In the genomic region with DNA sequence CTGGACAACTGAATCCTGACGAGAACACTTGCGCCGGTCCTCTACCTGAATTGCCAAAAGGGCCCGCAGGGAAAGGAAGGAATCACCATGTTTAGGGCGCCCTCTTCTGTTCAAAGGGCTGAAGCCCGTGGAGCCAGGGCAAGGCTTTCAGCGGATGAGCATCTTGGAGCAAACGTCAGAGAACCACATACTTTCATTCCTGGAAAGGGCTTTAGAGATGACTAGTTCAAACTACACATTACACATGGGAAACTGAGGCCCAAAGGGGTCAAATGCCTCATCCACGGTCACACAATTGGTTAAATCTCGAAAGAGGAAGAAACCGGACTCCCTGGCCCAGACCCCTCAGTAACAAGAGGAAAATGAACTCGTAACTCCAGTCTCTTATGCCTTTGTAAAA, we compare ENCODE assay signal across 8 cellular contexts. TPM values are rescaled to one million over a fixed set of nuclear protein-coding genes. Genes with fewer than 3 reads are reported as not detected.
DNase-seq lines count a peak whose midpoint lies in the region; ATAC-seq and TF ChIP-seq lines count a peak whose summit lies in the region.

No MANE protein-coding gene starts in this region.

- no peak for TF ChIP-seq CTCF in activated B cell treated with CpG ODN at 0.5 μM for 24 hours (IDR thresholded peaks at IDR 0.05)

- CTCF ChIA-PET in HEK293T (lab: Yijun Ruan, JAX) (interaction anchor here (1.0 kb wide), 1 partner anchor 11 kb away, joined by 5 read pairs; no protein-coding TSS in a partner anchor), activated B cell treated with CpG ODN at 0.5 μM for 24 hours (lab: Charles Lee) (interaction anchor here (1.2 to 1.4 kb wide), 2 partner anchors 12 to 772 kb away, joined by 3 to 8 read pairs; a partner anchor contains a TSS)

- peak; percentile 66 for ATAC-seq in activated B cell treated with CpG ODN at 0.5 μM for 24 hours (ENCODE audit: low read depth)
- ATAC-seq in left lobe of liver, result peak; percentile 96

- intact Hi-C loops in activated B cell treated with CpG ODN at 0.5 μM for 24 hours (cut with micrococcal nuclease), result loop anchor here (1.0 to 5.0 kb wide), 4 partner anchors 280 to 1475 kb away; no protein-coding TSS in a partner anchor

- H3K27me3 Mint-ChIP-seq in activated B cell treated with CpG ODN at 0.5 μM for 24 hours, result peaks cover 37% of the 10 kb centered on the region

- no peaks in the 10 kb centered on the region for H3K9me3 Mint-ChIP-seq in activated B cell treated with CpG ODN at 0.5 μM for 24 hours

- no peak overlapping the region for H3K4me3 Mint-ChIP-seq in activated B cell treated with CpG ODN at 0.5 μM for 24 hours

- POLR2A ChIA-PET in HEK293T (lab: Yijun Ruan, JAX), result interaction anchor here (1.9 kb wide), 1 partner anchor 10 kb away, joined by 5 read pairs; no protein-coding TSS in a partner anchor
- POLR2A ChIA-PET in activated B cell treated with CpG ODN at 0.5 μM for 24 hours (lab: Charles Lee), result no interaction called here

- no peaks in the 10 kb centered on the region for H3K4me1 Mint-ChIP-seq in activated B cell treated with CpG ODN at 0.5 μM for 24 hours

- H3K36me3 Mint-ChIP-seq in activated B cell treated with CpG ODN at 0.5 μM for 24 hours (ENCODE audit: low read depth), result no peaks in the 10 kb centered on the region

- peak; percentile 88 for DNase-seq in DMS 273 (lab: John Stamatoyannopoulos, UW; ENCODE audit: unreplicated experiment)
- peak; percentile 78 for DNase-seq in HEK293T (ENCODE audit: extremely low spot score)
- peak; percentile 76 for DNase-seq in NCI-H2171 treated with DMSO at 0.1 percent for 48 hours (lab: John Stamatoyannopoulos, UW)
- peak; percentile 21 for DNase-seq in activated B cell treated with CpG ODN at 0.5 μM for 24 hours
- DNase-seq in cerebellum (ENCODE audit: low spot score), result peak; percentile 27
- DNase-seq in left lobe of liver (ENCODE audit: low spot score), result peak; percentile 65
- DNase-seq in stimulated activated CD4-positive, alpha-beta T cell treated with anti-CD3 and anti-CD28 coated beads, TNF-alpha, amount 100 ng/mL, for 24 hours (ENCODE audit: low read depth in 3 of 3), result peak in 2 of 3 experiments; percentile 36 to 63
- DNase-seq in OCI-M2 (lab: John Stamatoyannopoulos, UW; ENCODE audit: unreplicated experiment), result no peak

- no peak overlapping the region for H3K27ac Mint-ChIP-seq in activated B cell treated with CpG ODN at 0.5 μM for 24 hours

TF ChIP-seq in HEK293T, 16 proteins besides CTCF, POLR2A, EP300 and RAD21:
- no peak for TF ChIP-seq LEF1 (IDR thresholded peaks at IDR 0.05; ENCODE audit: borderline replicate concordance)
- no peak for TF ChIP-seq SP1 (IDR thresholded peaks at IDR 0.05)
- no peak for TF ChIP-seq BHLHE40 (IDR thresholded peaks at IDR 0.05; ENCODE audit: borderline replicate concordance)

RNA-seq across cellular contexts. Expression of a gene that starts 11.5 kb away (rescaled TPM):
- total RNA-seq in activated B cell treated with CpG ODN at 0.5 μM for 24 hours (7.7 and 8.0 TPM in 2 replicates), cerebellum (20.9 TPM), left lobe of liver (4.7 TPM)
